36 cellular contexts compared by ENCODE assay signal in the genomic region with DNA sequence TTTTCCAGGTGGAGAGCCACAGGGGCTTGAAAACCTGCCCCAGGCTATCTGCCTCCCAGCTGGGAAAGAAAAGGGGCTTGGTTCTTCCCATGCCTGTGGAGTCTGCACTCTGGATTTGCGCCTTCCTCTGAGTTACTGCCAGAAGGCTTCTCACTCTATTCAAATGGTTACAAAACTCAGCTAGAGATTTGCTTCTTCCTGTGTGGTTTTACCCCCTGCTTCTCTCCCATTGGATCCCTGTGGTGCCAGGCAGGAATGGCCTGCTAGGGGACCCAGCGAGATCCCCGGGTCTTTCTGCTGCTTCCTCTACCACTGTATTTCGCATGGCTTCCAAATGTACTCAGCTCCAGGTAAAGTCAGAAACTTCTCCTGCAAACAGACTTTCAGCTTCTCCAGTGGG.
"Had no signal": no experiment of that assay in that cellular context is flagged by ENCODE, and none has a peak within 500 bp of the region (broad histone marks: within the 10 kb centered on the region; RNA-seq: fewer than 3 reads in every experiment).

No MANE protein-coding gene starts in this region.

- H3K36me3 ChIP-seq: adrenal gland, breast epithelium, MG63, Peyer's patch, WERI-Rb-1 had no signal

- H3K27me3 ChIP-seq: adrenal gland, body of pancreas, breast epithelium, MG63, Peyer's patch had no signal

- H3K4me3 Mint-ChIP-seq: activated CD4-positive, alpha-beta T cell treated with anti-CD3 and anti-CD28 coated beads, Interleukin-2, amount 10 ng/mL, durations not matched to agents 24 days and 14 days; activated CD8-positive, alpha-beta T cell treated with anti-CD3 and anti-CD28 coated beads for 36 hours; activated naive CD4-positive, alpha-beta T cell treated with anti-CD3 and anti-CD28 coated beads for 36 hours; activated T-cell treated with anti-CD3 and anti-CD28 coated beads, Interleukin-2, amount 50 U/mL, for 72 hours had no signal

- H3K4me3 ChIP-seq: adrenal gland, body of pancreas, breast epithelium, MG63, Peyer's patch had no signal

- FAIRE-seq: astrocyte had no signal

- H3K27ac Mint-ChIP-seq: activated CD4-positive, alpha-beta T cell treated with anti-CD3 and anti-CD28 coated beads, Interleukin-2, amount 10 ng/mL, durations not matched to agents 24 days and 14 days; activated CD8-positive, alpha-beta T cell treated with anti-CD3 and anti-CD28 coated beads for 36 hours; activated naive CD4-positive, alpha-beta T cell treated with anti-CD3 and anti-CD28 coated beads for 36 hours; activated naive CD4-positive, alpha-beta T cell treated with anti-CD3 and anti-CD28 coated beads, Interleukin-2, amount 50 U/mL, for 72 hours; activated T-cell treated with anti-CD3 and anti-CD28 coated beads, Interleukin-2, amount 50 U/mL, for 72 hours; activated T-helper 2 cell treated with anti-CD3 and anti-CD28 coated beads, Interferon-gamma antibody, Interleukin-2, Interleukin-4, amounts not matched to agents 10 μg/mL and 5 μg/mL and 100 μg/mL, durations not matched to agents 14 hours and 24 hours and 36 hours had no signal

- H3K4me1 ChIP-seq: adrenal gland, body of pancreas, breast epithelium, Peyer's patch had no signal

- H3K9me3 Mint-ChIP-seq: activated CD4-positive, alpha-beta T cell treated with anti-CD3 and anti-CD28 coated beads, Interleukin-2, amount 10 ng/mL, durations not matched to agents 24 days and 14 days; activated CD8-positive, alpha-beta T cell treated with anti-CD3 and anti-CD28 coated beads for 36 hours had no signal

- H3K27ac ChIP-seq: adrenal gland, body of pancreas, breast epithelium, Peyer's patch, WERI-Rb-1 had no signal

- H3K4me1 Mint-ChIP-seq: activated CD4-positive, alpha-beta T cell treated with anti-CD3 and anti-CD28 coated beads, Interleukin-2, amount 10 ng/mL, durations not matched to agents 24 days and 14 days had no signal

- H3K9me3 ChIP-seq: adrenal gland, body of pancreas, breast epithelium, MG63, Peyer's patch had no signal

- DNase-seq: activated CD4-positive, alpha-beta T cell treated with anti-CD3 and anti-CD28 coated beads, Interleukin-2, amount 10 ng/mL, durations not matched to agents 24 days and 14 days; activated CD4-positive, alpha-beta T cell treated with anti-CD3 and anti-CD28 coated beads, Interleukin-2, amount 50 U/mL, for 4 hours; activated CD8-positive, alpha-beta T cell treated with anti-CD3 and anti-CD28 coated beads for 36 hours; activated gamma-delta T cell treated with Interleukin-2 at 50 U/mL for 16 hours; activated naive CD4-positive, alpha-beta T cell treated with anti-CD3 and anti-CD28 coated beads for 36 hours; activated T-cell treated with anti-CD3 and anti-CD28 coated beads, Interleukin-2, amount 50 U/mL, for 1 hour; activated T-cell treated with anti-CD3 and anti-CD28 coated beads, Interleukin-2, amount 50 U/mL, for 72 hours; adrenal gland; body of pancreas; cerebellar nuclear complex; Kasumi-1; MG63; NCI-H1092 treated with DMSO at 0.1 percent for 48 hours; NCI-H1417; NCI-H146; NCI-H187; NCI-H2029 treated with DMSO at 0.1 percent for 48 hours; NCI-H2107; NCI-H2171; NCI-H510A; NCI-H526; NCI-H748 treated with DMSO at 0.1 percent for 48 hours; NK-92 treated with Interleukin-12 subunit alpha and Interleukin-12 subunit beta, amount 100 ng/mL, for 24 hours; PC-3; Peyer's patch; RPMI8226; SIG-M5; SW 1271; T-helper 1 cell; T-helper 2 cell; T1000; WERI-Rb-1 had no signal

- H3K27me3 Mint-ChIP-seq: activated CD4-positive, alpha-beta T cell treated with anti-CD3 and anti-CD28 coated beads, Interleukin-2, amount 10 ng/mL, durations not matched to agents 24 days and 14 days; activated CD8-positive, alpha-beta T cell treated with anti-CD3 and anti-CD28 coated beads for 36 hours had no signal
